In the genomic region with DNA sequence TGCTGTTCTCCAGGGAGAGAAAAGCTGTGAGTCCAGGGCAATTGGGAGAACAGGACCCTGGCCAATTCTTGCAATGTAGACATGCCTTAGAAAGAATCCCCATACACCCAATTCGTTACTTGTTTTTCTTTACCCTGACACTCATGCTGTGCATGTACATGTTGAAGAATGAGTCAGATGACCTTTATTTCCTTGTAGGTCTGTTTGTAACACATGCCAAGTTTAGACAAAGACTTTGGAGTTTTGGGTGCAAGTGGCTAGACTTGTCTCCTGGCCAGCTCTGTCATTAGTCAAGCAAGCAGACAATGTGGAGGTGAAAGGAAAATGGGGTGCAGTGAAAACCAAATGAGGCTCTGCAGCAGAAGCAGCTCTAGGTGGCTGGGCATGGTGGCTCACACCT, we compare ENCODE assay signal across 18 cellular contexts. TPM values are rescaled to one million over a fixed set of nuclear protein-coding genes. Genes with fewer than 3 reads are reported as not detected.
DNase-seq lines count a peak whose midpoint lies in the region; ATAC-seq, FAIRE-seq and TF ChIP-seq lines count a peak whose summit lies in the region.
"Had no signal": no experiment of that assay in that cellular context is flagged by ENCODE, and none has a peak within 500 bp of the region (broad histone marks: within the 10 kb centered on the region; RNA-seq: fewer than 3 reads in every experiment).

No MANE protein-coding gene starts in this region.

- H3K4me3 ChIP-seq in right cardiac atrium (ENCODE audit: low read length) (no peak overlapping the region), fibroblast of the aortic adventitia (ENCODE audit: low read depth, low read length) (no peak overlapping the region), small intestine (ENCODE audit: low read depth in 1 of 2, low read length in 2 of 2) (no peak overlapping the region)
- H3K4me3 ChIP-seq: skin epidermis had no signal

- H3K27me3 ChIP-seq in right cardiac atrium (ENCODE audit: control insufficient read depth, insufficient read depth) (no peaks in the 10 kb centered on the region), small intestine (ENCODE audit: control insufficient read depth in 2 of 2, insufficient read depth in 2 of 2, low read length in 2 of 2) (no peaks in the 10 kb centered on the region)

- ATAC-seq in right cardiac atrium: no peak
- ATAC-seq in left ventricle myocardium superior: no peak
- no peak for ATAC-seq in GM18867 (IDR thresholded peaks at IDR 0.05; ENCODE audit: unreplicated experiment)
- ATAC-seq: activated T-cell treated with anti-CD3 and anti-CD28 coated beads, Interleukin-2, amount 50 U/mL, for 4 hours; effector memory CD8-positive, alpha-beta T cell had no signal

- peaks cover 8 to 19% of the 10 kb centered on the region in 2 donors for H3K36me3 ChIP-seq in small intestine (ENCODE audit: control insufficient read depth in 2 of 2, insufficient read depth in 2 of 2, low read length in 2 of 2)

- no peak for TF ChIP-seq CTCF in fibroblast of the aortic adventitia (IDR thresholded peaks at IDR 0.05; ENCODE audit: insufficient read depth, low read length)

- H3K27ac ChIP-seq in right cardiac atrium (ENCODE audit: low read length) (peak overlapping the region; percentile 85), small intestine (ENCODE audit: low read depth in 1 of 2, low read length in 1 of 2) (no peak overlapping the region)
- H3K27ac ChIP-seq: skin epidermis had no signal

- 75% methylated on average over 1 of the region's 1 CpG for WGBS in right cardiac atrium
- 44 to 77% (median 68%) methylated on average over 1 of the region's 1 CpG for WGBS in small intestine, 3 donors

- FAIRE-seq in small intestine (lab: Jason Lieb, UNC): no peak

- intact Hi-C loops in right cardiac atrium (cut with DNase I) (no loop called here), left ventricle myocardium superior (cut with micrococcal nuclease) (no loop called here), posterior vena cava (cut with DNase I) (no loop called here)

- H3K9me3 ChIP-seq in right cardiac atrium (ENCODE audit: control insufficient read depth, low read length): no peaks in the 10 kb centered on the region
- no peaks in the 10 kb centered on the region for H3K9me3 ChIP-seq in small intestine (ENCODE audit: control insufficient read depth, low read depth)

- H3K4me1 ChIP-seq in right cardiac atrium (ENCODE audit: control insufficient read depth, insufficient read depth, low read length) (no peaks in the 10 kb centered on the region), small intestine (ENCODE audit: control insufficient read depth in 2 of 2, insufficient read depth in 1 of 2, low read depth in 1 of 2, low read length in 1 of 2) (no peaks in the 10 kb centered on the region)

- DNase-seq in right cardiac atrium (no peak), left ventricle myocardium superior (no peak), astrocyte of the hippocampus (ENCODE audit: low read depth, low spot score) (peak; percentile 7), fibroblast of the aortic adventitia (ENCODE audit: low read depth) (peak; percentile 54), small intestine (peak; percentile 29), posterior vena cava (ENCODE audit: low spot score) (no peak)
- DNase-seq in NK-92 treated with Interleukin-12 subunit alpha and Interleukin-12 subunit beta, amount 100 ng/mL, for 24 hours (lab: John Stamatoyannopoulos, UW): no peak
- DNase-seq: ACHN; activated CD4-positive, alpha-beta T cell treated with anti-CD3 and anti-CD28 coated beads, Interleukin-2, amount 50 U/mL, for 48 hours; activated T-cell treated with anti-CD3 and anti-CD28 coated beads, Interleukin-2, amount 50 U/mL, for 4 hours; cerebellar nuclear complex; DMS 273 treated with DMSO at 0.1 percent for 48 hours; effector memory CD8-positive, alpha-beta T cell; NCI-H2029; SHP77; stimulated activated CD4-positive, alpha-beta T cell treated with anti-CD3 and anti-CD28 coated beads, Interleukin-4, amount 100 ng/mL, for 24 hours had no signal

RNA-seq across cellular contexts. Expression of a gene that starts 38.1 kb away (rescaled TPM):
- total RNA-seq in right cardiac atrium: 10 to 100 TPM; 48.6 to 55.6 (median 50.3) TPM
- 46.7 TPM for polyA plus RNA-seq in right cardiac atrium
- 62.2 TPM for total RNA-seq in left ventricle myocardium superior
- 25.7 and 54.8 TPM in 2 replicates for total RNA-seq in fibroblast of the aortic adventitia (ENCODE audit: low replicate concordance)
- 10 to 100 TPM; 43.4 to 68.4 (median 44.9) TPM for polyA plus RNA-seq in small intestine
- 10 to 100 TPM; 31.2 to 34.1 TPM for total RNA-seq in posterior vena cava

RNA-seq across cellular contexts. Expression of a gene that starts 58.6 kb away (rescaled TPM):
- total RNA-seq in right cardiac atrium: 10 to 100 TPM; 12.3 to 16.9 (median 14.0) TPM
- 5.9 TPM for polyA plus RNA-seq in right cardiac atrium
- 11.1 TPM for total RNA-seq in left ventricle myocardium superior
- 18.6 and 19.3 TPM in 2 replicates for total RNA-seq in fibroblast of the aortic adventitia (ENCODE audit: low replicate concordance)
- polyA plus RNA-seq in small intestine: 1 to 10 TPM; 3.2 to 5.3 (median 4.0) TPM
- total RNA-seq in posterior vena cava: 10 to 100 TPM; 12.5 to 15.7 TPM

RNA-seq across cellular contexts. Expression of a gene that starts 59.0 kb away (rescaled TPM):
- 10 to 100 TPM in 1 of 4 donors, 1 to 10 TPM in 3; 5.6 to 10.4 (median 7.4) TPM for total RNA-seq in right cardiac atrium
- polyA plus RNA-seq in right cardiac atrium: 4.7 TPM
- total RNA-seq in left ventricle myocardium superior: 6.6 TPM
- total RNA-seq in fibroblast of the aortic adventitia (ENCODE audit: low replicate concordance): 17.2 and 33.6 TPM in 2 replicates
- 1 to 10 TPM; 3.8 to 4.2 (median 4.1) TPM for polyA plus RNA-seq in small intestine
- total RNA-seq in posterior vena cava: 1 to 10 TPM; 6.0 to 9.6 TPM

Comparison
In these comparisons a context has a peak if more than half of its experiments do, and no peak if none do; other contexts are left out.
1. DNase-seq: peak in astrocyte of the hippocampus (single experiment), fibroblast of the aortic adventitia (single experiment) and small intestine (single experiment); none in right cardiac atrium (0 of 3), left ventricle myocardium superior (single experiment), NK-92 treated with Interleukin-12 subunit alpha and Interleukin-12 subunit beta, amount 100 ng/mL, for 24 hours (single experiment) and posterior vena cava (single experiment).